Comparison of ENCODE assay signal across 9 cellular contexts in the genomic region with DNA sequence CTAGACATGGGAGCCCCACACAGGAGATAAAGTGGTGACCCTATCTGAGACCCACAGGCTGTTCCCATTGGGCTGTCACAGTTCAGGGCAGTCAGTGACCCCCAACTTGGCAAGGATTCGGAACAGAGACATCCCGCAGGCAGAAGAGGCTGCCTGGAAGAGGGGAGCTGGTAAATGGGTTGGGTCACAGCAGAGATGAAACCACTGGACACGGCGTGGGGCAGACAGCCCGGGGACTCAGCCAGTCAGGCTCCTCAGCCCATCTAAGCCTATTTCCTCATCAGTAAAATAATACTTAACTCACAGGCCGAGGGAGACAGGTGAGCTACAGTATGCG. TPM values are rescaled to one million over a fixed set of nuclear protein-coding genes. Genes with fewer than 3 reads are reported as not detected.
DNase-seq lines count a peak whose midpoint lies in the region; ATAC-seq and TF ChIP-seq lines count a peak whose summit lies in the region.
"Had no signal": no experiment of that assay in that cellular context is flagged by ENCODE, and none has a peak within 500 bp of the region (broad histone marks: within the 10 kb centered on the region; RNA-seq: fewer than 3 reads in every experiment).

No MANE protein-coding gene starts in this region.

- H3K36me3 Mint-ChIP-seq in T-helper 1 cell treated with Interleukin-12 subunit alpha and Interleukin-12 subunit beta and Interleukin-4 antibody, amounts not matched to agents 30 μg/mL and 1 μg/mL, for 36 hours (ENCODE audit: low read depth): peaks cover 10% of the 10 kb centered on the region

- no peaks in the 10 kb centered on the region for H3K9me3 ChIP-seq in Panc1 (ENCODE audit: control insufficient read depth, insufficient read depth, low read depth, low read length)

- in situ Hi-C loops in Panc1 (cut with HindIII; ENCODE audit: low pct_unique_long_range_greater_than_20kb, low sequenced_read_pairs): no loop called here

- BruUV-seq in Panc1 (replicated peaks; lab: Mats Ljungman, UMichigan): no TSS peak

- peaks cover 16% of the 10 kb centered on the region for H3K4me1 ChIP-seq in Panc1 (ENCODE audit: control insufficient read depth, insufficient read depth, low read length)
- peaks cover 13% of the 10 kb centered on the region for H3K4me1 ChIP-seq in rectal smooth muscle tissue (ENCODE audit: control insufficient read depth, insufficient read depth, low read length)

- intact Hi-C loops in Panc1 (cut with micrococcal nuclease; ENCODE audit: unreplicated experiment): no loop called here

- no peak for DNase-seq in T-helper 1 cell
- no peak for DNase-seq in Panc1 (ENCODE audit: low read depth, low spot score)
- DNase-seq in epithelial cell of esophagus (ENCODE audit: low read depth): no peak
- no peak for DNase-seq in HK-2 (ENCODE audit: unreplicated experiment)
- DNase-seq in stimulated activated naive CD4-positive, alpha-beta T cell (lab: John Stamatoyannopoulos, UW): no peak
- DNase-seq in nucleus accumbens (lab: John Stamatoyannopoulos, UW): no peak
- DNase-seq: NK-92 treated with Interleukin-12 subunit alpha and Interleukin-12 subunit beta, amount 100 ng/mL, for 24 hours had no signal

- peak overlapping the region; percentile 83 for H3K4me3 Mint-ChIP-seq in T-helper 1 cell treated with Interleukin-12 subunit alpha and Interleukin-12 subunit beta and Interleukin-4 antibody, amounts not matched to agents 30 μg/mL and 1 μg/mL, for 36 hours

- H3K27me3 Mint-ChIP-seq in T-helper 1 cell treated with Interleukin-12 subunit alpha and Interleukin-12 subunit beta and Interleukin-4 antibody, amounts not matched to agents 30 μg/mL and 1 μg/mL, for 36 hours (ENCODE audit: low read depth): peaks cover 4% of the 10 kb centered on the region

- no peak overlapping the region for H3K27ac Mint-ChIP-seq in T-helper 1 cell treated with Interleukin-12 subunit alpha and Interleukin-12 subunit beta and Interleukin-4 antibody, amounts not matched to agents 30 μg/mL and 1 μg/mL, for 36 hours

- TF ChIP-seq CTCF in Panc1 (IDR thresholded peaks at IDR 0.05) (no peak), epithelial cell of esophagus (IDR thresholded peaks at IDR 0.05; ENCODE audit: insufficient read depth, low read depth, low read length, missing control alignments) (no peak)

- H3K4me1 Mint-ChIP-seq in T-helper 1 cell treated with Interleukin-12 subunit alpha and Interleukin-12 subunit beta and Interleukin-4 antibody, amounts not matched to agents 30 μg/mL and 1 μg/mL, for 36 hours (ENCODE audit: low read depth): peaks cover 40% of the 10 kb centered on the region

- H3K27me3 ChIP-seq in Panc1 (ENCODE audit: control insufficient read depth, insufficient read depth, low read length) (no peaks in the 10 kb centered on the region), rectal smooth muscle tissue (ENCODE audit: control insufficient read depth, insufficient read depth, low read length) (no peaks in the 10 kb centered on the region)

- H3K9me3 Mint-ChIP-seq in T-helper 1 cell treated with Interleukin-12 subunit alpha and Interleukin-12 subunit beta and Interleukin-4 antibody, amounts not matched to agents 30 μg/mL and 1 μg/mL, for 36 hours: no peaks in the 10 kb centered on the region

- H3K36me3 ChIP-seq in Panc1 (ENCODE audit: control insufficient read depth, insufficient read depth, low read length) (no peaks in the 10 kb centered on the region), rectal smooth muscle tissue (ENCODE audit: control insufficient read depth, insufficient read depth, low read length) (no peaks in the 10 kb centered on the region)

- H3K4me3 ChIP-seq in Panc1 (ENCODE audit: low read depth in 2 of 2, low read length in 2 of 2) (peak overlapping the region; percentile 83 to 89), epithelial cell of esophagus (ENCODE audit: low read length) (peak overlapping the region; percentile 83), rectal smooth muscle tissue (ENCODE audit: low read length) (peak overlapping the region; percentile 74)

- H3K27ac ChIP-seq in Panc1 (ENCODE audit: low read length): peak overlapping the region; percentile 93
- H3K27ac ChIP-seq in rectal smooth muscle tissue (ENCODE audit: low read depth, low read length): no peak overlapping the region

- POLR2A ChIA-PET in Panc1 (lab: Charles Lee): no interaction called here

- no peak for ATAC-seq in Panc1

- CTCF ChIA-PET in Panc1 (lab: Charles Lee): interaction anchor here (0.8 kb wide), 1 partner anchor 25 kb away, joined by 3 read pairs; no protein-coding TSS in a partner anchor

- H3K9ac ChIP-seq in rectal smooth muscle tissue (ENCODE audit: low read length): no peak overlapping the region

RNA-seq across cellular contexts. Expression of gene CLN6, which starts 1.8 kb away (rescaled TPM):
- total RNA-seq in Panc1 (2021; ENCODE audit: unreplicated experiment): 68.7 TPM
- 42.4 TPM for polyA plus RNA-seq in Panc1 (2012; ENCODE audit: insufficient read length)

RNA-seq across cellular contexts. Expression of gene CALML4, which starts 22.6 kb away (rescaled TPM):
- 5.4 TPM for total RNA-seq in Panc1 (2021; ENCODE audit: unreplicated experiment)
- 3.6 TPM for polyA plus RNA-seq in Panc1 (2012; ENCODE audit: insufficient read length)

RNA-seq across cellular contexts. Expression of gene FEM1B, which starts 49.8 kb away (rescaled TPM):
- total RNA-seq in Panc1 (2021; ENCODE audit: unreplicated experiment): 34.8 TPM
- polyA plus RNA-seq in Panc1 (2012; ENCODE audit: insufficient read length): 17.6 TPM
